In the genomic region with DNA sequence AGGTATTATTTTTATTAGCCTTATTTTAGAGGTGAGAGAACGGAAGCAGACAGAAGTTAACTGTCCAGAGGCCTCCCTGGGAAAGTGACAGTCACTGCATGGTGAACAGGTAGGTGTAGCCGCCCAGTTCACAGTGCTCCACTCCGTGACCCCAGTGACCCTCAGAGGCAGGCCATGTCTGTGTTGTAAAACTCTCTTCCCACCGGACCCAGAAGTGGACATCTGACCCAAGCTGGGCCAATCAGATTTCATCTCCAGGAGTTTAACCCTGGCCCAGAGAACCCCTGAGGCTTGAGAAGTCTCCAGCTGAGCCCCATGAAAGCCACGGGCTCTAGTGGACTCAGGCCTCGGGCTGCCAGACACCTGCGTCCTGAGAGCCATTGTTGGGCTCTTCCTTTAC, we compare ENCODE assay signal across 2 cellular contexts.
TF ChIP-seq lines count a peak whose summit lies in the region.

No MANE protein-coding gene starts in this region.

TF ChIP-seq in HepG2, 621 proteins besides CTCF, POLR2A, EP300 and RAD21:
- TF ChIP-seq NR2F2 (IDR thresholded peaks at IDR 0.05; ENCODE audit: borderline replicate concordance, low read depth) (0 out of 2 replicates have a peak, but pooled peaks have one; percentile 24), SP2 (CRISPR knock-in tag; IDR thresholded peaks at IDR 0.05) (no peak), ZNF263 (CRISPR knock-in tag; IDR thresholded peaks at IDR 0.05) (peak; percentile 56; the same call in 1 of the 2 replicates), DRAP1 (CRISPR knock-in tag; IDR thresholded peaks at IDR 0.05) (0 out of 2 replicates have a peak, but pooled peaks have one; percentile 18), NR2F6 (IDR thresholded peaks at IDR 0.05) (peak; percentile 74), NR2F6 (CRISPR knock-in tag; IDR thresholded peaks at IDR 0.05) (peak; percentile 77), NFYC (CRISPR knock-in tag; IDR thresholded peaks at IDR 0.05) (peak; percentile 52), ZNF615 (CRISPR knock-in tag; IDR thresholded peaks at IDR 0.05; ENCODE audit: borderline replicate concordance) (no peak), SALL1 (CRISPR knock-in tag; IDR thresholded peaks at IDR 0.05) (0 out of 2 replicates have a peak, but pooled peaks have one; percentile 29), BRD4 (CRISPR knock-in tag; IDR thresholded peaks at IDR 0.05) (no peak), NR2F1 (CRISPR knock-in tag; IDR thresholded peaks at IDR 0.05) (peak; percentile 41 to 50; a peak in 2 of 4 replicates), NFYB (CRISPR knock-in tag; IDR thresholded peaks at IDR 0.05) (0 out of 2 replicates have a peak, but pooled peaks have one; percentile 27), ZNF580 (CRISPR knock-in tag; IDR thresholded peaks at IDR 0.05; ENCODE audit: borderline replicate concordance, low read depth) (0 out of 2 replicates have a peak, but pooled peaks have one; percentile 20), RARA (CRISPR knock-in tag; IDR thresholded peaks at IDR 0.05) (peak; percentile 58), ZMYM4 (CRISPR knock-in tag; IDR thresholded peaks at IDR 0.05) (peak; percentile 61; the same call in 1 of the 2 replicates)
- TF ChIP-seq, protein P1, sequence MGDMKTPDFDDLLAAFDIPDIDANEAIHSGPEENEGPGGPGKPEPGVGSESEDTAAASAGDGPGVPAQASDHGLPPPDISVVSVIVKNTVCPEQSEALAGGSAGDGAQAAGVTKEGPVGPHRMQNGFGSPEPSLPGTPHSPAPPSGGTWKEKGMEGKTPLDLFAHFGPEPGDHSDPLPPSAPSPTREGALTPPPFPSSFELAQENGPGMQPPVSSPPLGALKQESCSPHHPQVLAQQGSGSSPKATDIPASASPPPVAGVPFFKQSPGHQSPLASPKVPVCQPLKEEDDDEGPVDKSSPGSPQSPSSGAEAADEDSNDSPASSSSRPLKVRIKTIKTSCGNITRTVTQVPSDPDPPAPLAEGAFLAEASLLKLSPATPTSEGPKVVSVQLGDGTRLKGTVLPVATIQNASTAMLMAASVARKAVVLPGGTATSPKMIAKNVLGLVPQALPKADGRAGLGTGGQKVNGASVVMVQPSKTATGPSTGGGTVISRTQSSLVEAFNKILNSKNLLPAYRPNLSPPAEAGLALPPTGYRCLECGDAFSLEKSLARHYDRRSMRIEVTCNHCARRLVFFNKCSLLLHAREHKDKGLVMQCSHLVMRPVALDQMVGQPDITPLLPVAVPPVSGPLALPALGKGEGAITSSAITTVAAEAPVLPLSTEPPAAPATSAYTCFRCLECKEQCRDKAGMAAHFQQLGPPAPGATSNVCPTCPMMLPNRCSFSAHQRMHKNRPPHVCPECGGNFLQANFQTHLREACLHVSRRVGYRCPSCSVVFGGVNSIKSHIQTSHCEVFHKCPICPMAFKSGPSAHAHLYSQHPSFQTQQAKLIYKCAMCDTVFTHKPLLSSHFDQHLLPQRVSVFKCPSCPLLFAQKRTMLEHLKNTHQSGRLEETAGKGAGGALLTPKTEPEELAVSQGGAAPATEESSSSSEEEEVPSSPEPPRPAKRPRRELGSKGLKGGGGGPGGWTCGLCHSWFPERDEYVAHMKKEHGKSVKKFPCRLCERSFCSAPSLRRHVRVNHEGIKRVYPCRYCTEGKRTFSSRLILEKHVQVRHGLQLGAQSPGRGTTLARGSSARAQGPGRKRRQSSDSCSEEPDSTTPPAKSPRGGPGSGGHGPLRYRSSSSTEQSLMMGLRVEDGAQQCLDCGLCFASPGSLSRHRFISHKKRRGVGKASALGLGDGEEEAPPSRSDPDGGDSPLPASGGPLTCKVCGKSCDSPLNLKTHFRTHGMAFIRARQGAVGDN (CRISPR knock-in tag; IDR thresholded peaks at IDR 0.05) = peak; percentile 31
- TF ChIP-seq, protein P2, sequence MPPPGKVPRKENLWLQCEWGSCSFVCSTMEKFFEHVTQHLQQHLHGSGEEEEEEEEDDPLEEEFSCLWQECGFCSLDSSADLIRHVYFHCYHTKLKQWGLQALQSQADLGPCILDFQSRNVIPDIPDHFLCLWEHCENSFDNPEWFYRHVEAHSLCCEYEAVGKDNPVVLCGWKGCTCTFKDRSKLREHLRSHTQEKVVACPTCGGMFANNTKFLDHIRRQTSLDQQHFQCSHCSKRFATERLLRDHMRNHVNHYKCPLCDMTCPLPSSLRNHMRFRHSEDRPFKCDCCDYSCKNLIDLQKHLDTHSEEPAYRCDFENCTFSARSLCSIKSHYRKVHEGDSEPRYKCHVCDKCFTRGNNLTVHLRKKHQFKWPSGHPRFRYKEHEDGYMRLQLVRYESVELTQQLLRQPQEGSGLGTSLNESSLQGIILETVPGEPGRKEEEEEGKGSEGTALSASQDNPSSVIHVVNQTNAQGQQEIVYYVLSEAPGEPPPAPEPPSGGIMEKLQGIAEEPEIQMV (CRISPR knock-in tag; IDR thresholded peaks at IDR 0.05; ENCODE audit: low read depth) = peak; percentile 82

TF ChIP-seq in IMR-90, 13 proteins besides CTCF, POLR2A, EP300 and RAD21:
- TF ChIP-seq RFX5 (IDR thresholded peaks at IDR 0.05; ENCODE audit: low read depth, low read length) = no peak
- TF ChIP-seq ELK1 (IDR thresholded peaks at IDR 0.05; ENCODE audit: borderline replicate concordance, low read depth, low read length) = no peak
- no peak for TF ChIP-seq RCOR1 (IDR thresholded peaks at IDR 0.05; ENCODE audit: insufficient replicate concordance, low read length)
- no peak for TF ChIP-seq MXI1 (IDR thresholded peaks at IDR 0.05; ENCODE audit: borderline replicate concordance, low read depth, low read length)
- no peak for TF ChIP-seq MAZ (IDR thresholded peaks at IDR 0.05; ENCODE audit: borderline replicate concordance, low read depth, low read length)
- no peak for TF ChIP-seq CEBPB (IDR thresholded peaks at IDR 0.05; ENCODE audit: low read depth, low read length)
- no peak for TF ChIP-seq CHD1 (IDR thresholded peaks at IDR 0.05; ENCODE audit: low read depth, low read length)
- TF ChIP-seq BHLHE40 (IDR thresholded peaks at IDR 0.05; ENCODE audit: low read depth, low read length) = no peak
- TF ChIP-seq NFE2L2 (IDR thresholded peaks at IDR 0.05; ENCODE audit: low read depth, low read length) = no peak
- no peak for TF ChIP-seq MAFK (IDR thresholded peaks at IDR 0.05; ENCODE audit: low read depth, low read length)
- TF ChIP-seq SMC3 (IDR thresholded peaks at IDR 0.05; ENCODE audit: low read depth, low read length) = no peak
TF ChIP-seq in IMR-90: peak in this region for 0.
